16 cellular contexts compared by ENCODE assay signal in genomic region chr11:45761659-45762058, GRCh38. TPM values are rescaled to one million over a fixed set of nuclear protein-coding genes. Genes with fewer than 3 reads are reported as not detected.
A peak's percentile ranks its signal among the peaks of the same experiment; 100 is the strongest.
DNase-seq lines count a peak whose midpoint lies in the region; ATAC-seq lines count a peak whose summit lies in the region.
"Had no signal": no experiment of that assay in that cellular context is flagged by ENCODE, and none has a peak within 500 bp of the region (broad histone marks: within the 10 kb centered on the region; RNA-seq: fewer than 3 reads in every experiment).

No MANE protein-coding gene starts in this region.

- CTCF ChIA-PET in activated CD8-positive, alpha-beta memory T cell treated with anti-CD3 and anti-CD28 coated beads, Interleukin-2, amount 10 ng/mL, durations not matched to agents 7 days and 5 days (lab: Charles Lee): interaction anchor here (0.8 kb wide), 1 partner anchor 11 kb away, joined by 4 read pairs; no protein-coding TSS in a partner anchor

- H3K27me3 Mint-ChIP-seq in activated CD8-positive, alpha-beta memory T cell treated with anti-CD3 and anti-CD28 coated beads, Interleukin-2, amount 10 ng/mL, durations not matched to agents 7 days and 5 days: peaks cover 35% of the 10 kb centered on the region

- H3K4me1 Mint-ChIP-seq in activated CD8-positive, alpha-beta memory T cell treated with anti-CD3 and anti-CD28 coated beads, Interleukin-2, amount 10 ng/mL, durations not matched to agents 7 days and 5 days: no peaks in the 10 kb centered on the region
- H3K4me1 Mint-ChIP-seq: CD4-positive, alpha-beta memory T cell had no signal

- H3K4me3 Mint-ChIP-seq in activated CD8-positive, alpha-beta memory T cell treated with anti-CD3 and anti-CD28 coated beads, Interleukin-2, amount 10 ng/mL, durations not matched to agents 7 days and 5 days: no peak overlapping the region
- H3K4me3 Mint-ChIP-seq: CD14-positive monocyte; CD4-positive, alpha-beta memory T cell had no signal

- H3K36me3 Mint-ChIP-seq in activated CD8-positive, alpha-beta memory T cell treated with anti-CD3 and anti-CD28 coated beads, Interleukin-2, amount 10 ng/mL, durations not matched to agents 7 days and 5 days: no peaks in the 10 kb centered on the region
- H3K36me3 Mint-ChIP-seq: CD14-positive monocyte; CD4-positive, alpha-beta memory T cell had no signal

- DNase-seq in activated CD8-positive, alpha-beta memory T cell treated with anti-CD3 and anti-CD28 coated beads, Interleukin-2, amount 10 ng/mL, durations not matched to agents 7 days and 5 days: peak; percentile 0
- no peak for DNase-seq in activated CD8-positive, alpha-beta memory T cell treated with anti-CD3 and anti-CD28 coated beads, Interleukin-2, amount 50 U/mL, for 48 hours
- DNase-seq in NCI-H526 treated with DMSO at 0.1 percent for 48 hours (lab: John Stamatoyannopoulos, UW) (peak; percentile 60), cerebellar nuclear complex (lab: John Stamatoyannopoulos, UW) (no peak), NCI-H748 (lab: John Stamatoyannopoulos, UW; ENCODE audit: unreplicated experiment) (no peak), NOMO-1 treated with dmso at 0.1 percent for 144 hours (lab: John Stamatoyannopoulos, UW; ENCODE audit: unreplicated experiment) (no peak)
- DNase-seq: CD4-positive, alpha-beta memory T cell; DMS153; DMS79; GDM1; GM23248; IMR-90 had no signal

- H3K9me3 Mint-ChIP-seq in activated CD8-positive, alpha-beta memory T cell treated with anti-CD3 and anti-CD28 coated beads, Interleukin-2, amount 10 ng/mL, durations not matched to agents 7 days and 5 days (ENCODE audit: low read depth): no peaks in the 10 kb centered on the region
- H3K9me3 Mint-ChIP-seq: CD4-positive, alpha-beta memory T cell had no signal

- ATAC-seq in activated CD8-positive, alpha-beta memory T cell treated with anti-CD3 and anti-CD28 coated beads, Interleukin-2, amount 10 ng/mL, durations not matched to agents 7 days and 5 days: no peak
- peak; percentile 46 for ATAC-seq in HG02588 (IDR thresholded peaks at IDR 0.05; ENCODE audit: unreplicated experiment)
- ATAC-seq: A549, K562 had no signal

- H3K27ac Mint-ChIP-seq in activated CD8-positive, alpha-beta memory T cell treated with anti-CD3 and anti-CD28 coated beads, Interleukin-2, amount 10 ng/mL, durations not matched to agents 7 days and 5 days: no peak overlapping the region
- H3K27ac Mint-ChIP-seq: CD14-positive monocyte; CD4-positive, alpha-beta memory T cell had no signal

RNA-seq across cellular contexts. Expression of gene SLC35C1, which starts 43.3 kb away (rescaled TPM):
- total RNA-seq in activated CD8-positive, alpha-beta memory T cell treated with anti-CD3 and anti-CD28 coated beads, Interleukin-2, amount 10 ng/mL, durations not matched to agents 7 days and 5 days: 10 to 100 TPM; 15.2 to 15.7 TPM

Comparison
In these comparisons a context has a peak if more than half of its experiments do, and no peak if none do; other contexts are left out.
1. DNase-seq: peak in activated CD8-positive, alpha-beta memory T cell treated with anti-CD3 and anti-CD28 coated beads, Interleukin-2, amount 10 ng/mL, durations not matched to agents 7 days and 5 days (single experiment) and NCI-H526 treated with DMSO at 0.1 percent for 48 hours (single experiment); none in activated CD8-positive, alpha-beta memory T cell treated with anti-CD3 and anti-CD28 coated beads, Interleukin-2, amount 50 U/mL, for 48 hours (single experiment), cerebellar nuclear complex (0 of 2), NCI-H748 (single experiment) and NOMO-1 treated with dmso at 0.1 percent for 144 hours (single experiment).